Comparison of ENCODE assay signal across 1 cellular context in genomic region chr4:25283948-25284347, GRCh38.
A peak's percentile ranks its signal among the peaks of the same experiment; 100 is the strongest.
TF ChIP-seq lines count a peak whose summit lies in the region.

No MANE protein-coding gene starts in this region.

TF ChIP-seq in HepG2, 621 proteins besides CTCF, POLR2A, EP300 and RAD21 (continued from another document and continues in another):
- TF ChIP-seq HINFP (CRISPR knock-in tag; IDR thresholded peaks at IDR 0.05; ENCODE audit: low read depth) (no peak), ZC3H4 (CRISPR knock-in tag; IDR thresholded peaks at IDR 0.05; ENCODE audit: borderline replicate concordance) (no peak), ZGPAT (CRISPR knock-in tag; IDR thresholded peaks at IDR 0.05) (peak; percentile 30; the same call in 1 of the 2 replicates), POLR2AphosphoS5 (IDR thresholded peaks at IDR 0.05; ENCODE audit: low read depth, low read length) (no peak), ARID2 (CRISPR knock-in tag; IDR thresholded peaks at IDR 0.05; ENCODE audit: borderline replicate concordance) (no peak), RXRB (CRISPR knock-in tag; IDR thresholded peaks at IDR 0.05; ENCODE audit: borderline replicate concordance) (peak; percentile 15; the same call in 1 of the 2 replicates), CHD4 (IDR thresholded peaks at IDR 0.05; ENCODE audit: borderline replicate concordance, low read length) (no peak), GTF3A (CRISPR knock-in tag; conservative IDR thresholded peaks at IDR 0.05) (no peak), ZBTB37 (CRISPR knock-in tag; IDR thresholded peaks at IDR 0.05) (no peak), ZNF337 (CRISPR knock-in tag; IDR thresholded peaks at IDR 0.05; ENCODE audit: borderline replicate concordance, low read depth) (no peak), TOPORS (CRISPR knock-in tag; IDR thresholded peaks at IDR 0.05) (no peak), SRSF9 (IDR thresholded peaks at IDR 0.05; ENCODE audit: borderline replicate concordance, insufficient read depth, low read depth, low read length, poor library complexity, severe bottlenecking) (no peak), ZNF460 (CRISPR knock-in tag; IDR thresholded peaks at IDR 0.05; ENCODE audit: borderline replicate concordance) (no peak), ZNF280B (CRISPR knock-in tag; IDR thresholded peaks at IDR 0.05; ENCODE audit: borderline replicate concordance) (no peak), ZBTB2 (CRISPR knock-in tag; IDR thresholded peaks at IDR 0.05; ENCODE audit: low read depth) (no peak), LRRFIP1 (CRISPR knock-in tag; conservative IDR thresholded peaks at IDR 0.05) (no peak), ZNF816 (CRISPR knock-in tag; IDR thresholded peaks at IDR 0.05; ENCODE audit: borderline replicate concordance) (no peak), ZSCAN22 (CRISPR knock-in tag; IDR thresholded peaks at IDR 0.05) (no peak), ZNF724P (CRISPR knock-in tag; IDR thresholded peaks at IDR 0.05; ENCODE audit: borderline replicate concordance) (no peak), MEF2D (CRISPR knock-in tag; IDR thresholded peaks at IDR 0.05) (peak; percentile 94), SOX5 (CRISPR knock-in tag; IDR thresholded peaks at IDR 0.05; ENCODE audit: borderline replicate concordance) (peak; percentile 32; the same call in 1 of the 2 replicates), NCOA5 (CRISPR knock-in tag; IDR thresholded peaks at IDR 0.05) (no peak), CEBPZ (IDR thresholded peaks at IDR 0.05; ENCODE audit: low read length) (no peak), CENPT (CRISPR knock-in tag; IDR thresholded peaks at IDR 0.05; ENCODE audit: low read depth) (no peak), HNF4G (IDR thresholded peaks at IDR 0.05; ENCODE audit: borderline replicate concordance, low read depth, low read length) (no peak), HNF4G (CRISPR knock-in tag; IDR thresholded peaks at IDR 0.05; ENCODE audit: borderline replicate concordance, low read depth) (no peak), ARID5B (CRISPR knock-in tag; IDR thresholded peaks at IDR 0.05) (0 out of 2 replicates have a peak, but pooled peaks have one; percentile 17), FOXA3 (CRISPR knock-in tag; IDR thresholded peaks at IDR 0.05) (peak; percentile 37; the same call in 1 of the 2 replicates), ZNF17 (CRISPR knock-in tag; IDR thresholded peaks at IDR 0.05) (no peak), ZNF710 (CRISPR knock-in tag; IDR thresholded peaks at IDR 0.05; ENCODE audit: borderline replicate concordance) (no peak), ZNF331 (CRISPR knock-in tag; IDR thresholded peaks at IDR 0.05) (no peak), JARID2 (CRISPR knock-in tag; IDR thresholded peaks at IDR 0.05; ENCODE audit: insufficient replicate concordance) (no peak), KLF12 (CRISPR knock-in tag; IDR thresholded peaks at IDR 0.05; ENCODE audit: borderline replicate concordance) (no peak), ATF4 (CRISPR knock-in tag; IDR thresholded peaks at IDR 0.05) (no peak), JUND (CRISPR knock-in tag; IDR thresholded peaks at IDR 0.05) (no peak), TCF7L2 (IDR thresholded peaks at IDR 0.05; ENCODE audit: low read depth, low read length) (no peak), ZNF691 (CRISPR knock-in tag; IDR thresholded peaks at IDR 0.05; ENCODE audit: borderline replicate concordance, low read depth) (no peak)
